11 cellular contexts compared by ENCODE assay signal in the genomic region with DNA sequence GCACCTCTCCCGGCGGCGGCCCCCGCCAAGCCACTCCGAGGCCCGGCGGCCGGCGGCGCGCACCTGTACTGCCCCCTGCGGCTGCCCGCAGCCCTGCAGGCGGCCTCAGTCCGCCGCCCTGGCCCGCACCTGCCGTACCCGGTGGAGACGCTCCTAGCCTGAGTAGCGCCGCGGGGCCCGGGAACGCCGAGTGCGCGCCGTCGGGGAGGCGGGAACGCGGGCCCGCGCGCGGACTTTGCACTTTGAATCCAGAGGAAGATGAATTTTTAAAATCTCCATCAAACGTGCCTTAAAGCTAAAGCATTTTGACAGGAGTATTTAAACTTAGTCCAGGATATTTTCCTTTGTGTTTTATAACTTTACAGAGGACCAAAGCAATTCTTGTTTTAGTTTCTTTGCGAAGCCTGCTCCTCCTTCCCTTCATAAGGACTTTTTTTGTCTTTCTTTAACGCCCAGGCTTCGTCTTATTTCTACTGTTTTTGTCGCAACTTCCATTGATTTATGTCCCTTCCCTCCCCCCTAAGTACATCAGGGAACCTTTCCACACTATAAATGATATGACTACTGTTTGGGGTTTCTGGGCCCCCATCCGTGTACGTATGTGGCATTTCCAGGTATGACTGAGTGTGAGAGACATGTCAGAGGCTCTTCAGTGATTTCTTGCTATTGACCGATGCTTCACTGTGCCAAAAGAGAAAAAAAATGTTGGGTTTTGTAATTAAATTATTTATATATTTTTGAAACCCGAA. TPM values are rescaled to one million over a fixed set of nuclear protein-coding genes. Genes with fewer than 3 reads are reported as not detected.
DNase-seq lines count a peak whose midpoint lies in the region; ATAC-seq, FAIRE-seq and TF ChIP-seq lines count a peak whose summit lies in the region.
"Had no signal": no experiment of that assay in that cellular context is flagged by ENCODE, and none has a peak within 500 bp of the region (broad histone marks: within the 10 kb centered on the region; RNA-seq: fewer than 3 reads in every experiment).

No MANE protein-coding gene starts in this region.

- peaks cover 0 to 11% of the 10 kb centered on the region in 2 donors for H3K4me1 ChIP-seq in kidney (ENCODE audit: control insufficient read depth in 1 of 2, insufficient read depth in 1 of 2, low read depth in 1 of 2, low read length in 2 of 2)
- peaks cover 41% of the 10 kb centered on the region for H3K4me1 ChIP-seq in vagina

- FAIRE-seq in kidney (lab: Jason Lieb, UNC) = no peak
- FAIRE-seq: GM18507 had no signal

- H3K36me3 ChIP-seq in kidney (ENCODE audit: control insufficient read depth in 1 of 2, insufficient read depth in 2 of 2, low read length in 2 of 2) (no peaks in the 10 kb centered on the region), vagina (no peaks in the 10 kb centered on the region)

- ATAC-seq in activated T-cell treated with anti-CD3 and anti-CD28 coated beads, Interleukin-2, amount 50 U/mL, for 72 hours (replicated peaks in 1 of 2) = peak; percentile 67 to 72
- ATAC-seq in HG03039 (IDR thresholded peaks at IDR 0.05; ENCODE audit: unreplicated experiment) (no peak), HG03159 (IDR thresholded peaks at IDR 0.05; ENCODE audit: unreplicated experiment) (no peak)

- H3K27me3 Mint-ChIP-seq in activated T-cell treated with anti-CD3 and anti-CD28 coated beads, Interleukin-2, amount 50 U/mL, for 72 hours (ENCODE audit: low read depth) = peaks cover 58% of the 10 kb centered on the region

- TF ChIP-seq CTCF in kidney (IDR thresholded peaks at IDR 0.05; ENCODE audit: borderline replicate concordance, extremely low read depth, insufficient read depth) (peak; percentile 69), vagina (IDR thresholded peaks at IDR 0.05) (no peak)

- H3K4me3 ChIP-seq in kidney (ENCODE audit: low read length in 2 of 2) = peak overlapping the region; percentile 34 to 54
- peak overlapping the region; percentile 40 to 43 for H3K4me3 ChIP-seq in vagina

- H3K9me3 Mint-ChIP-seq in activated T-cell treated with anti-CD3 and anti-CD28 coated beads, Interleukin-2, amount 50 U/mL, for 72 hours = no peaks in the 10 kb centered on the region

- no peak overlapping the region for H3K27ac ChIP-seq in kidney (ENCODE audit: low read depth in 2 of 2, low read length in 2 of 2)
- peak overlapping the region; percentile 36 for H3K27ac ChIP-seq in vagina

- peak overlapping the region; percentile 71 to 72 for H3K4me3 Mint-ChIP-seq in activated T-cell treated with anti-CD3 and anti-CD28 coated beads, Interleukin-2, amount 50 U/mL, for 72 hours

- H3K9me3 ChIP-seq in kidney (ENCODE audit: control insufficient read depth in 1 of 2, low read length in 2 of 2) = no peaks in the 10 kb centered on the region
- no peaks in the 10 kb centered on the region for H3K9me3 ChIP-seq in vagina

- intact Hi-C loops in kidney (cut with DNase I) (no loop called here), vagina (cut with DNase I) (no loop called here)

- H3K27ac Mint-ChIP-seq in activated T-cell treated with anti-CD3 and anti-CD28 coated beads, Interleukin-2, amount 50 U/mL, for 72 hours = peak overlapping the region; percentile 72

- no peak overlapping the region for H3K9ac ChIP-seq in kidney (ENCODE audit: low read length in 2 of 2)

- TF ChIP-seq POLR2A in vagina (IDR thresholded peaks at IDR 0.05) = no peak

- no peaks in the 10 kb centered on the region for H3K27me3 ChIP-seq in vagina

- H3K36me3 Mint-ChIP-seq in activated T-cell treated with anti-CD3 and anti-CD28 coated beads, Interleukin-2, amount 50 U/mL, for 72 hours (ENCODE audit: insufficient read depth in 2 of 2) = peaks cover 4 to 5% of the 10 kb centered on the region in 2 donors

- peaks cover 40% of the 10 kb centered on the region for H3K4me1 Mint-ChIP-seq in activated T-cell treated with anti-CD3 and anti-CD28 coated beads, Interleukin-2, amount 50 U/mL, for 72 hours (ENCODE audit: low read depth)

- DNase-seq in stimulated activated CD4-positive, alpha-beta T cell treated with anti-CD3 and anti-CD28 coated beads, Interleukin-15, amount 100 ng/mL, for 24 hours = peak; percentile 55
- no peak for DNase-seq in stimulated activated CD4-positive, alpha-beta T cell treated with anti-CD3 and anti-CD28 coated beads, Interleukin-12 subunit alpha, Interleukin-12 subunit beta, amount 100 ng/mL, for 4 hours
- DNase-seq in activated T-cell treated with anti-CD3 and anti-CD28 coated beads, Interleukin-2, amount 50 U/mL, for 72 hours = peak; percentile 40 to 63
- DNase-seq in kidney (peak; percentile 85), vagina (ENCODE audit: extremely low spot score in 2 of 2) (no peak), NCI-H524 treated with DMSO at 0.1 percent for 48 hours (lab: John Stamatoyannopoulos, UW) (no peak)

RNA-seq across cellular contexts. Expression of a gene that starts 2.0 kb away (rescaled TPM):
- total RNA-seq in activated T-cell treated with anti-CD3 and anti-CD28 coated beads, Interleukin-2, amount 50 U/mL, for 72 hours = not detected
- total RNA-seq in kidney (33.6 TPM), vagina (6.4 TPM)
- 6.0 TPM for polyA plus RNA-seq in kidney (ENCODE audit: insufficient read depth, low read depth, low replicate concordance)
- total RNA-seq: myocyte; T-helper 2 cell treated with Interferon-gamma antibody and Interleukin-4, amounts not matched to agents 100 ng/mL and 5 ng/mL, for 36 hours had no signal

Comparison
In these comparisons a context has a peak if more than half of its experiments do, and no peak if none do; other contexts are left out.
1. DNase-seq: peak in stimulated activated CD4-positive, alpha-beta T cell treated with anti-CD3 and anti-CD28 coated beads, Interleukin-15, amount 100 ng/mL, for 24 hours (single experiment), activated T-cell treated with anti-CD3 and anti-CD28 coated beads, Interleukin-2, amount 50 U/mL, for 72 hours (2 of 2) and kidney (single experiment); none in stimulated activated CD4-positive, alpha-beta T cell treated with anti-CD3 and anti-CD28 coated beads, Interleukin-12 subunit alpha, Interleukin-12 subunit beta, amount 100 ng/mL, for 4 hours (single experiment), vagina (0 of 2) and NCI-H524 treated with DMSO at 0.1 percent for 48 hours (single experiment).
2. ATAC-seq: peak in activated T-cell treated with anti-CD3 and anti-CD28 coated beads, Interleukin-2, amount 50 U/mL, for 72 hours (2 of 2); none in HG03039 (single experiment) and HG03159 (single experiment).